ENCODE assay signal across 11 cellular contexts in genomic region chr5:61177716-61178115, GRCh38. TPM values are rescaled to one million over a fixed set of nuclear protein-coding genes. Genes with fewer than 3 reads are reported as not detected.
A peak's percentile ranks its signal among the peaks of the same experiment; 100 is the strongest.
DNase-seq lines count a peak whose midpoint lies in the region; ATAC-seq and TF ChIP-seq lines count a peak whose summit lies in the region.
"Had no signal": no experiment of that assay in that cellular context is flagged by ENCODE, and none has a peak within 500 bp of the region (broad histone marks: within the 10 kb centered on the region; RNA-seq: fewer than 3 reads in every experiment).

No MANE protein-coding gene starts in this region.

- no peaks in the 10 kb centered on the region for H3K36me3 Mint-ChIP-seq in activated CD8-positive, alpha-beta T cell treated with anti-CD3 and anti-CD28 coated beads for 36 hours (ENCODE audit: low read depth)

- intact Hi-C loops in activated CD8-positive, alpha-beta T cell treated with anti-CD3 and anti-CD28 coated beads for 36 hours (cut with micrococcal nuclease), result no loop called here
- intact Hi-C loops in sigmoid colon (cut with DNase I) (no loop called here), Right ventricle myocardium superior (cut with DNase I) (no loop called here)

- H3K9me3 ChIP-seq in sigmoid colon, result no peaks in the 10 kb centered on the region
- H3K9me3 ChIP-seq: SJCRH30 had no signal

- H3K9me3 Mint-ChIP-seq in activated CD8-positive, alpha-beta T cell treated with anti-CD3 and anti-CD28 coated beads for 36 hours, result no peaks in the 10 kb centered on the region
- H3K9me3 Mint-ChIP-seq: activated CD4-positive, alpha-beta T cell treated with anti-CD3 and anti-CD28 coated beads, Interleukin-2, amount 10 ng/mL, durations not matched to agents 7 days and 5 days had no signal

- no peak for TF ChIP-seq EP300 in sigmoid colon (IDR thresholded peaks at IDR 0.05)

- no peaks in the 10 kb centered on the region for H3K36me3 ChIP-seq in sigmoid colon
- H3K36me3 ChIP-seq: SJCRH30 had no signal

- TF ChIP-seq POLR2A in sigmoid colon (IDR thresholded peaks at IDR 0.05), result no peak

- H3K27me3 Mint-ChIP-seq in activated CD8-positive, alpha-beta T cell treated with anti-CD3 and anti-CD28 coated beads for 36 hours, result peaks cover 2% of the 10 kb centered on the region

- CTCF ChIA-PET in activated CD8-positive, alpha-beta T cell treated with anti-CD3 and anti-CD28 coated beads for 36 hours (lab: Charles Lee), result interaction anchor here (1.4 kb wide), 1 partner anchor 9 kb away, joined by 5 read pairs; no protein-coding TSS in a partner anchor

- DNase-seq in MV-4-11 (lab: John Stamatoyannopoulos, UW) (peak; percentile 48), sigmoid colon (no peak), Right ventricle myocardium superior (no peak), NCI-H1436 (lab: John Stamatoyannopoulos, UW) (no peak)
- DNase-seq in activated CD8-positive, alpha-beta T cell treated with anti-CD3 and anti-CD28 coated beads for 36 hours, result no peak
- DNase-seq: activated CD4-positive, alpha-beta T cell treated with anti-CD3 and anti-CD28 coated beads, Interleukin-2, amount 10 ng/mL, durations not matched to agents 7 days and 5 days; SJCRH30 had no signal

- H3K4me1 ChIP-seq in sigmoid colon, result no peaks in the 10 kb centered on the region
- H3K4me1 ChIP-seq: SJCRH30 had no signal

- POLR2A ChIA-PET in activated CD8-positive, alpha-beta T cell treated with anti-CD3 and anti-CD28 coated beads for 36 hours (lab: Charles Lee), result no interaction called here

- H3K4me1 Mint-ChIP-seq in activated CD8-positive, alpha-beta T cell treated with anti-CD3 and anti-CD28 coated beads for 36 hours (ENCODE audit: low read depth), result peaks cover 5% of the 10 kb centered on the region

- H3K27me3 ChIP-seq in sigmoid colon, result no peaks in the 10 kb centered on the region
- H3K27me3 ChIP-seq: SJCRH30 had no signal

- WGBS in sigmoid colon, 2 donors, result 81 to 88% methylated on average over 7 of the region's 7 CpGs

- no peak overlapping the region for H3K27ac ChIP-seq in sigmoid colon
- H3K27ac ChIP-seq: SJCRH30 had no signal

- TF ChIP-seq CTCF in activated CD8-positive, alpha-beta T cell treated with anti-CD3 and anti-CD28 coated beads for 36 hours (IDR thresholded peaks at IDR 0.05), result no peak
- TF ChIP-seq CTCF in sigmoid colon (IDR thresholded peaks at IDR 0.05), result no peak

- ATAC-seq in GM18498 (IDR thresholded peaks at IDR 0.05; ENCODE audit: unreplicated experiment) (peak; percentile 96), GM19455 (IDR thresholded peaks at IDR 0.05; ENCODE audit: unreplicated experiment) (peak; percentile 77), HG02938 (IDR thresholded peaks at IDR 0.05; ENCODE audit: unreplicated experiment) (peak; percentile 92), Right ventricle myocardium superior (ENCODE audit: poor library complexity) (no peak)
- no peak for ATAC-seq in activated CD8-positive, alpha-beta T cell treated with anti-CD3 and anti-CD28 coated beads for 36 hours
- ATAC-seq: sciatic nerve had no signal

- no peak overlapping the region for H3K4me3 ChIP-seq in sigmoid colon
- H3K4me3 ChIP-seq: SJCRH30 had no signal

- no peak overlapping the region for H3K27ac Mint-ChIP-seq in activated CD8-positive, alpha-beta T cell treated with anti-CD3 and anti-CD28 coated beads for 36 hours
- H3K27ac Mint-ChIP-seq: activated CD4-positive, alpha-beta T cell treated with anti-CD3 and anti-CD28 coated beads, Interleukin-2, amount 10 ng/mL, durations not matched to agents 7 days and 5 days had no signal

- H3K4me3 Mint-ChIP-seq in activated CD8-positive, alpha-beta T cell treated with anti-CD3 and anti-CD28 coated beads for 36 hours, result no peak overlapping the region
- H3K4me3 Mint-ChIP-seq: activated CD4-positive, alpha-beta T cell treated with anti-CD3 and anti-CD28 coated beads, Interleukin-2, amount 10 ng/mL, durations not matched to agents 7 days and 5 days had no signal

RNA-seq across cellular contexts. Expression of gene SMIM15, which starts 15.4 kb away (rescaled TPM):
- total RNA-seq in activated CD8-positive, alpha-beta T cell treated with anti-CD3 and anti-CD28 coated beads for 36 hours, result 10 to 100 TPM; 58.9 to 64.3 TPM
- total RNA-seq in sigmoid colon, result 10 to 100 TPM; 12.2 to 35.0 (median 21.2) TPM
- 10 to 100 TPM; 43.3 to 77.0 (median 48.6) TPM for polyA plus RNA-seq in sigmoid colon
- total RNA-seq in Right ventricle myocardium superior, result 19.2 TPM

Comparison
In these comparisons a context has a peak if more than half of its experiments do, and no peak if none do; other contexts are left out.
1. ATAC-seq: peak in GM18498 (single experiment), GM19455 (single experiment) and HG02938 (single experiment); none in activated CD8-positive, alpha-beta T cell treated with anti-CD3 and anti-CD28 coated beads for 36 hours (single experiment) and Right ventricle myocardium superior (single experiment).